1 cellular context compared by ENCODE assay signal in the genomic region with DNA sequence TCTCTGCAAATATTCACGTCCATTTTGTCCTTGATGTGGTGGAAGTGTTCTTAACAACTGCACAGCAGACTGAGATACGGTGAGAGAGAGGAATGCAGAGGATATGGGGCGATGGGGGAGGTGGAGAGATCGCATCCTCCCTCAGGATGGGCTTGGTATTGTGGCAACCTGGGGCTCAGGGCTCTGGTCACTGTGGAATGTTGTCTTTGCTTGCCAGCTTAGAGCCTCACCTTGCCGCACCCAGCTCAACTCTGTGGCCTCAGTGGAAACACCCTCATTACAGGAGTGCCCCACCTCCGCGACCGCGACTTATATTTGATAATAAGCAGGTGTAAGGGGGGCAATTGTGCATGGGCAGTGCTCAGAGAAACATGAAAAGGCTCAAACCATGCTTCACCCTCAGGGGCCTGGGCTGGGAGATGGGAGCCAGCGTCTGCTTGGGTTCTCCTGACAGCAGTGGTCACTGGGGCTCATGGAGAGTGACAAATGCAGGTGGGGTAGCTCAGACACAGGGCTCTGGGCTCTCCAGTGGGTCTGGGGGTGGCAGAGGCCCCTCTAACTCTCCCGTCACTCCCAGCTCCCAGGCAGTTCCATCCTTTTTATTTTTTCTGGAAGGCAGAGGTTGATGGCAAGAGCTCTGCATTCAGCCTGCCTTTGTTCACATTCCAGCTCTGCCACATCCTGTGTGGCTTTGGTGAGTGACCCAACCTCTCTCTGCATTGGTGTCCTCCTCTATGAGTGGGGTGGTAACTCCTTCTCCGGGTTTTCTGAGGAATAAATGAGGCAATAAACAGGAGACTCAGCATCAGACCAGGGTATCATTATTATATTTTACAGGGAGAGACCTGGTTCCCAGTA.
TF ChIP-seq lines count a peak whose summit lies in the region.

No MANE protein-coding gene starts in this region.

TF ChIP-seq in GM23338, 12 proteins besides CTCF, POLR2A, EP300 and RAD21 (continued from another document):
- TF ChIP-seq ZNF114 (CRISPR knock-in tag; IDR thresholded peaks at IDR 0.05) (no peak), NANOG (IDR thresholded peaks at IDR 0.05; ENCODE audit: borderline replicate concordance) (no peak), POLR2AphosphoS5 (IDR thresholded peaks at IDR 0.05; ENCODE audit: low read depth) (no peak), ZNF331 (CRISPR knock-in tag; IDR thresholded peaks at IDR 0.05; ENCODE audit: low read depth) (no peak), CREB1 (CRISPR knock-in tag; IDR thresholded peaks at IDR 0.05; ENCODE audit: low read depth) (no peak)
TF ChIP-seq in GM23338: peak in this region for 0.
